In genomic region chr5:149580808-149581191, GRCh38 we compare ENCODE assay signal across 8 cellular contexts. TPM values are rescaled to one million over a fixed set of nuclear protein-coding genes. Genes with fewer than 3 reads are reported as not detected.
DNase-seq lines count a peak whose midpoint lies in the region; ATAC-seq and TF ChIP-seq lines count a peak whose summit lies in the region.

No MANE protein-coding gene starts in this region.

- H3K9me3 Mint-ChIP-seq in activated T-cell treated with anti-CD3 and anti-CD28 coated beads, Interleukin-2, amount 50 U/mL, for 4 hours = no peaks in the 10 kb centered on the region

- peak overlapping the region; percentile 88 for H3K4me3 ChIP-seq in coronary artery
- peak overlapping the region; percentile 65 for H3K4me3 ChIP-seq in urinary bladder (ENCODE audit: low read depth, low read length)

- no peaks in the 10 kb centered on the region for H3K4me1 ChIP-seq in urinary bladder (ENCODE audit: insufficient read depth)

- H3K36me3 ChIP-seq in urinary bladder (ENCODE audit: insufficient read depth) = no peaks in the 10 kb centered on the region

- TF ChIP-seq CTCF in coronary artery (IDR thresholded peaks at IDR 0.05) = no peak

- peaks cover 5% of the 10 kb centered on the region for H3K27me3 Mint-ChIP-seq in activated T-cell treated with anti-CD3 and anti-CD28 coated beads, Interleukin-2, amount 50 U/mL, for 4 hours (ENCODE audit: low read depth)

- peaks cover 12% of the 10 kb centered on the region for H3K4me1 Mint-ChIP-seq in activated T-cell treated with anti-CD3 and anti-CD28 coated beads, Interleukin-2, amount 50 U/mL, for 4 hours (ENCODE audit: low read depth)

- peak overlapping the region; percentile 74 for H3K4me3 Mint-ChIP-seq in activated T-cell treated with anti-CD3 and anti-CD28 coated beads, Interleukin-2, amount 50 U/mL, for 4 hours

- no peaks in the 10 kb centered on the region for H3K36me3 Mint-ChIP-seq in activated T-cell treated with anti-CD3 and anti-CD28 coated beads, Interleukin-2, amount 50 U/mL, for 4 hours (ENCODE audit: insufficient read depth)

- DNase-seq in activated T-cell treated with anti-CD3 and anti-CD28 coated beads, Interleukin-2, amount 50 U/mL, for 4 hours = no peak
- DNase-seq in activated T-cell treated with anti-CD3 and anti-CD28 coated beads for 4 hours = no peak
- DNase-seq in coronary artery (ENCODE audit: low spot score) = no peak
- DNase-seq in midbrain (lab: John Stamatoyannopoulos, UW) = peak; percentile 66
- no peak for DNase-seq in KG1 (lab: John Stamatoyannopoulos, UW)
- no peak for DNase-seq in amniotic stem cell (lab: John Stamatoyannopoulos, UW)

- H3K27ac ChIP-seq in coronary artery (peak overlapping the region; percentile 71 to 91), urinary bladder (ENCODE audit: low read depth) (no peak overlapping the region)

- WGBS in urinary bladder = 41% methylated on average over 10 of the region's 10 CpGs

- peak; percentile 15 to 19 for ATAC-seq in activated T-cell treated with anti-CD3 and anti-CD28 coated beads, Interleukin-2, amount 50 U/mL, for 4 hours
- no peak for ATAC-seq in GM21786 (IDR thresholded peaks at IDR 0.05; ENCODE audit: unreplicated experiment)

RNA-seq across cellular contexts. Expression of gene ARHGEF37, which starts 0.5 kb away (rescaled TPM):
- total RNA-seq in activated T-cell treated with anti-CD3 and anti-CD28 coated beads, Interleukin-2, amount 50 U/mL, for 4 hours = under 1 TPM; 0.08 to 0.53 (median 0.52) TPM
- total RNA-seq in urinary bladder = 5.6 TPM
- polyA plus RNA-seq in urinary bladder = 14.2 TPM

RNA-seq across cellular contexts. Expression of gene CSNK1A1, which starts 29.6 kb away (rescaled TPM):
- 100 to 1,000 TPM; 200 to 222 (median 212) TPM for total RNA-seq in activated T-cell treated with anti-CD3 and anti-CD28 coated beads, Interleukin-2, amount 50 U/mL, for 4 hours
- 343 TPM for total RNA-seq in urinary bladder
- 144 TPM for polyA plus RNA-seq in urinary bladder
